In the genomic region with DNA sequence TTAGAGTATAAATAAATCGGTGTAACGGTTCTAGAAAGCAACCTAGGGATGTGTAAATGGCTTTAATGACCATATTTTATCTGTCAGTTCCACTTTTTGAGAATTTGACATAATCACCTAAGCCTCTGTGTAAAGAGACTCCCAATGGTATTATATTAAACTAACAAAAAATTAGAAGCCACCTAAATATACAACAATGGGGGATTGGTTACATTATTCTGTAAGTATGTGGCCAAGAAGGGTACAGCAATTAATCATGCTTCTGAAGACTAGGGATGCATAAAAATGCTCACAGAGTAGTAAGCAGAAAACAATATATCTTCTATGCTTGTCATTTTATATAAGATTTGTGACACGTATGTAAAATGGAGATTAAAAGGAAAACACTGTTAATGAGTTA, we compare ENCODE assay signal across 1 cellular context.
TF ChIP-seq lines count a peak whose summit lies in the region.

No MANE protein-coding gene starts in this region.

TF ChIP-seq in GM23338, 12 proteins besides CTCF, POLR2A, EP300 and RAD21 (continued from another document):
- TF ChIP-seq, protein P1, sequence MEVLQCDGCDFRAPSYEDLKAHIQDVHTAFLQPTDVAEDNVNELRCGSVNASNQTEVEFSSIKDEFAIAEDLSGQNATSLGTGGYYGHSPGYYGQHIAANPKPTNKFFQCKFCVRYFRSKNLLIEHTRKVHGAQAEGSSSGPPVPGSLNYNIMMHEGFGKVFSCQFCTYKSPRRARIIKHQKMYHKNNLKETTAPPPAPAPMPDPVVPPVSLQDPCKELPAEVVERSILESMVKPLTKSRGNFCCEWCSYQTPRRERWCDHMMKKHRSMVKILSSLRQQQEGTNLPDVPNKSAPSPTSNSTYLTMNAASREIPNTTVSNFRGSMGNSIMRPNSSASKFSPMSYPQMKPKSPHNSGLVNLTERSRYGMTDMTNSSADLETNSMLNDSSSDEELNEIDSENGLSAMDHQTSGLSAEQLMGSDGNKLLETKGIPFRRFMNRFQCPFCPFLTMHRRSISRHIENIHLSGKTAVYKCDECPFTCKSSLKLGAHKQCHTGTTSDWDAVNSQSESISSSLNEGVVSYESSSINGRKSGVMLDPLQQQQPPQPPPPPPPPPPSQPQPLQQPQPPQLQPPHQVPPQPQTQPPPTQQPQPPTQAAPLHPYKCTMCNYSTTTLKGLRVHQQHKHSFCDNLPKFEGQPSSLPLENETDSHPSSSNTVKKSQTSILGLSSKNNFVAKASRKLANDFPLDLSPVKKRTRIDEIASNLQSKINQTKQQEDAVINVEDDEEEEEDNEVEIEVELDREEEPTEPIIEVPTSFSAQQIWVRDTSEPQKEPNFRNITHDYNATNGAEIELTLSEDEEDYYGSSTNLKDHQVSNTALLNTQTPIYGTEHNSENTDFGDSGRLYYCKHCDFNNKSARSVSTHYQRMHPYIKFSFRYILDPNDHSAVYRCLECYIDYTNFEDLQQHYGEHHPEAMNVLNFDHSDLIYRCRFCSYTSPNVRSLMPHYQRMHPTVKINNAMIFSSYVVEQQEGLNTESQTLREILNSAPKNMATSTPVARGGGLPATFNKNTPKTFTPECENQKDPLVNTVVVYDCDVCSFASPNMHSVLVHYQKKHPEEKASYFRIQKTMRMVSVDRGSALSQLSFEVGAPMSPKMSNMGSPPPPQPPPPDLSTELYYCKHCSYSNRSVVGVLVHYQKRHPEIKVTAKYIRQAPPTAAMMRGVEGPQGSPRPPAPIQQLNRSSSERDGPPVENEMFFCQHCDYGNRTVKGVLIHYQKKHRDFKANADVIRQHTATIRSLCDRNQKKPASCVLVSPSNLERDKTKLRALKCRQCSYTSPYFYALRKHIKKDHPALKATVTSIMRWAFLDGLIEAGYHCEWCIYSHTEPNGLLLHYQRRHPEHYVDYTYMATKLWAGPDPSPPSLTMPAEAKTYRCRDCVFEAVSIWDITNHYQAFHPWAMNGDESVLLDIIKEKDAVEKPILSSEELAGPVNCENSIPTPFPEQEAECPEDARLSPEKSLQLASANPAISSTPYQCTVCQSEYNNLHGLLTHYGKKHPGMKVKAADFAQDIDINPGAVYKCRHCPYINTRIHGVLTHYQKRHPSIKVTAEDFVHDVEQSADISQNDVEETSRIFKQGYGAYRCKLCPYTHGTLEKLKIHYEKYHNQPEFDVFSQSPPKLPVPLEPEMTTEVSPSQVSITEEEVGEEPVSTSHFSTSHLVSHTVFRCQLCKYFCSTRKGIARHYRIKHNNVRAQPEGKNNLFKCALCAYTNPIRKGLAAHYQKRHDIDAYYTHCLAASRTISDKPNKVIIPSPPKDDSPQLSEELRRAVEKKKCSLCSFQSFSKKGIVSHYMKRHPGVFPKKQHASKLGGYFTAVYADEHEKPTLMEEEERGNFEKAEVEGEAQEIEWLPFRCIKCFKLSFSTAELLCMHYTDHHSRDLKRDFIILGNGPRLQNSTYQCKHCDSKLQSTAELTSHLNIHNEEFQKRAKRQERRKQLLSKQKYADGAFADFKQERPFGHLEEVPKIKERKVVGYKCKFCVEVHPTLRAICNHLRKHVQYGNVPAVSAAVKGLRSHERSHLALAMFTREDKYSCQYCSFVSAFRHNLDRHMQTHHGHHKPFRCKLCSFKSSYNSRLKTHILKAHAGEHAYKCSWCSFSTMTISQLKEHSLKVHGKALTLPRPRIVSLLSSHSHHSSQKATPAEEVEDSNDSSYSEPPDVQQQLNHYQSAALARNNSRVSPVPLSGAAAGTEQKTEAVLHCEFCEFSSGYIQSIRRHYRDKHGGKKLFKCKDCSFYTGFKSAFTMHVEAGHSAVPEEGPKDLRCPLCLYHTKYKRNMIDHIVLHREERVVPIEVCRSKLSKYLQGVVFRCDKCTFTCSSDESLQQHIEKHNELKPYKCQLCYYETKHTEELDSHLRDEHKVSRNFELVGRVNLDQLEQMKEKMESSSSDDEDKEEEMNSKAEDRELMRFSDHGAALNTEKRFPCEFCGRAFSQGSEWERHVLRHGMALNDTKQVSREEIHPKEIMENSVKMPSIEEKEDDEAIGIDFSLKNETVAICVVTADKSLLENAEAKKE (CRISPR knock-in tag; IDR thresholded peaks at IDR 0.05): no peak
- TF ChIP-seq, protein P2, sequence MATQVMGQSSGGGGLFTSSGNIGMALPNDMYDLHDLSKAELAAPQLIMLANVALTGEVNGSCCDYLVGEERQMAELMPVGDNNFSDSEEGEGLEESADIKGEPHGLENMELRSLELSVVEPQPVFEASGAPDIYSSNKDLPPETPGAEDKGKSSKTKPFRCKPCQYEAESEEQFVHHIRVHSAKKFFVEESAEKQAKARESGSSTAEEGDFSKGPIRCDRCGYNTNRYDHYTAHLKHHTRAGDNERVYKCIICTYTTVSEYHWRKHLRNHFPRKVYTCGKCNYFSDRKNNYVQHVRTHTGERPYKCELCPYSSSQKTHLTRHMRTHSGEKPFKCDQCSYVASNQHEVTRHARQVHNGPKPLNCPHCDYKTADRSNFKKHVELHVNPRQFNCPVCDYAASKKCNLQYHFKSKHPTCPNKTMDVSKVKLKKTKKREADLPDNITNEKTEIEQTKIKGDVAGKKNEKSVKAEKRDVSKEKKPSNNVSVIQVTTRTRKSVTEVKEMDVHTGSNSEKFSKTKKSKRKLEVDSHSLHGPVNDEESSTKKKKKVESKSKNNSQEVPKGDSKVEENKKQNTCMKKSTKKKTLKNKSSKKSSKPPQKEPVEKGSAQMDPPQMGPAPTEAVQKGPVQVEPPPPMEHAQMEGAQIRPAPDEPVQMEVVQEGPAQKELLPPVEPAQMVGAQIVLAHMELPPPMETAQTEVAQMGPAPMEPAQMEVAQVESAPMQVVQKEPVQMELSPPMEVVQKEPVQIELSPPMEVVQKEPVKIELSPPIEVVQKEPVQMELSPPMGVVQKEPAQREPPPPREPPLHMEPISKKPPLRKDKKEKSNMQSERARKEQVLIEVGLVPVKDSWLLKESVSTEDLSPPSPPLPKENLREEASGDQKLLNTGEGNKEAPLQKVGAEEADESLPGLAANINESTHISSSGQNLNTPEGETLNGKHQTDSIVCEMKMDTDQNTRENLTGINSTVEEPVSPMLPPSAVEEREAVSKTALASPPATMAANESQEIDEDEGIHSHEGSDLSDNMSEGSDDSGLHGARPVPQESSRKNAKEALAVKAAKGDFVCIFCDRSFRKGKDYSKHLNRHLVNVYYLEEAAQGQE (IDR thresholded peaks at IDR 0.05; ENCODE audit: unreplicated experiment): no peak
- TF ChIP-seq CREB1 (CRISPR knock-in tag; IDR thresholded peaks at IDR 0.05; ENCODE audit: low read depth): no peak
- TF ChIP-seq ZNF331 (CRISPR knock-in tag; IDR thresholded peaks at IDR 0.05; ENCODE audit: low read depth): no peak
- TF ChIP-seq ZNF114 (CRISPR knock-in tag; IDR thresholded peaks at IDR 0.05): no peak
- TF ChIP-seq JUNB (IDR thresholded peaks at IDR 0.05; ENCODE audit: unreplicated experiment): no peak
- TF ChIP-seq, protein P3, sequence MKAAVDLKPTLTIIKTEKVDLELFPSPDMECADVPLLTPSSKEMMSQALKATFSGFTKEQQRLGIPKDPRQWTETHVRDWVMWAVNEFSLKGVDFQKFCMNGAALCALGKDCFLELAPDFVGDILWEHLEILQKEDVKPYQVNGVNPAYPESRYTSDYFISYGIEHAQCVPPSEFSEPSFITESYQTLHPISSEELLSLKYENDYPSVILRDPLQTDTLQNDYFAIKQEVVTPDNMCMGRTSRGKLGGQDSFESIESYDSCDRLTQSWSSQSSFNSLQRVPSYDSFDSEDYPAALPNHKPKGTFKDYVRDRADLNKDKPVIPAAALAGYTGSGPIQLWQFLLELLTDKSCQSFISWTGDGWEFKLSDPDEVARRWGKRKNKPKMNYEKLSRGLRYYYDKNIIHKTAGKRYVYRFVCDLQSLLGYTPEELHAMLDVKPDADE (IDR thresholded peaks at IDR 0.05): no peak
